In genomic region chr19:14056741-14057356, GRCh38 we compare ENCODE assay signal across 10 cellular contexts. TPM values are rescaled to one million over a fixed set of nuclear protein-coding genes. Genes with fewer than 3 reads are reported as not detected.
DNase-seq lines count a peak whose midpoint lies in the region; ATAC-seq and TF ChIP-seq lines count a peak whose summit lies in the region.
"Had no signal": no experiment of that assay in that cellular context is flagged by ENCODE, and none has a peak within 500 bp of the region (broad histone marks: within the 10 kb centered on the region; RNA-seq: fewer than 3 reads in every experiment).

No MANE protein-coding gene starts in this region.

- H3K27ac Mint-ChIP-seq in central memory CD8-positive, alpha-beta T cell (ENCODE audit: low read depth) = no peak overlapping the region
- peak overlapping the region in 1 of 10 donors; percentile 68 for H3K27ac Mint-ChIP-seq in naive thymus-derived CD8-positive, alpha-beta T cell

- H3K36me3 ChIP-seq in A673 (ENCODE audit: insufficient read depth, low read length, poor library complexity, severe bottlenecking) = no peaks in the 10 kb centered on the region

- POLR2A ChIA-PET in A673 (lab: Charles Lee; ENCODE audit: low non-redundant PET) = interaction anchor here (0.7 kb wide), 1 partner anchor 13 kb away, joined by 3 read pairs; no protein-coding TSS in a partner anchor
- POLR2A ChIA-PET in naive thymus-derived CD8-positive, alpha-beta T cell (lab: Charles Lee) = interaction anchor here (0.8 to 1.1 kb wide), 2 partner anchors 12 to 26 kb away, joined by 3 to 4 read pairs; partner anchors contain the start of gene IL27RA

- peak overlapping the region; percentile 54 for H3K4me3 ChIP-seq in A673 (ENCODE audit: low read depth, low read length, poor library complexity, severe bottlenecking)

- H3K27ac ChIP-seq in A673 (ENCODE audit: low read depth, low read length, poor library complexity, severe bottlenecking) = peak overlapping the region; percentile 37

- DNase-seq in A673 (ENCODE audit: low spot score) = no peak
- peak; percentile 33 for DNase-seq in GM20000 (ENCODE audit: low spot score)
- DNase-seq in central memory CD8-positive, alpha-beta T cell (ENCODE audit: low spot score in 2 of 2) = no peak
- DNase-seq in naive thymus-derived CD8-positive, alpha-beta T cell = no peak
- no peak for DNase-seq in head of caudate nucleus
- no peak for DNase-seq in NCI-H1436 treated with DMSO at 0.1 percent for 48 hours (lab: John Stamatoyannopoulos, UW)
- DNase-seq: SIG-M5 had no signal

- intact Hi-C loops in A673 (cut with micrococcal nuclease; ENCODE audit: unreplicated experiment) = no loop called here
- intact Hi-C loops in head of caudate nucleus (cut with DNase I) = no loop called here

- no peaks in the 10 kb centered on the region for H3K9me3 ChIP-seq in A673 (ENCODE audit: low read depth, low read length, poor library complexity, severe bottlenecking)

- BruUV-seq in A673 (replicated peaks; lab: Mats Ljungman, UMichigan) = no TSS peak

- H3K9me3 Mint-ChIP-seq in central memory CD8-positive, alpha-beta T cell = no peaks in the 10 kb centered on the region
- peaks cover 0 to 2% (median 0%) of the 10 kb centered on the region in 9 donors for H3K9me3 Mint-ChIP-seq in naive thymus-derived CD8-positive, alpha-beta T cell

- no peak for TF ChIP-seq CTCF in A673 (conservative IDR thresholded peaks at IDR 0.05; ENCODE audit: low read depth, low read length)
- TF ChIP-seq CTCF in GM20000 (IDR thresholded peaks at IDR 0.05; ENCODE audit: extremely low read depth, missing control alignments) = no peak

- peaks cover 27% of the 10 kb centered on the region for H3K4me1 Mint-ChIP-seq in central memory CD8-positive, alpha-beta T cell
- peaks cover 10 to 28% (median 20%) of the 10 kb centered on the region in 4 donors for H3K4me1 Mint-ChIP-seq in naive thymus-derived CD8-positive, alpha-beta T cell

- H3K27me3 Mint-ChIP-seq in central memory CD8-positive, alpha-beta T cell = peaks cover 42% of the 10 kb centered on the region
- peaks cover 18 to 43% (median 24%) of the 10 kb centered on the region in 5 donors for H3K27me3 Mint-ChIP-seq in naive thymus-derived CD8-positive, alpha-beta T cell

- peak overlapping the region; percentile 45 for H3K4me3 Mint-ChIP-seq in central memory CD8-positive, alpha-beta T cell
- peak overlapping the region; percentile 14 to 69 (median 51) for H3K4me3 Mint-ChIP-seq in naive thymus-derived CD8-positive, alpha-beta T cell

- ATAC-seq in central memory CD8-positive, alpha-beta T cell (replicated peaks; ENCODE audit: extremely low read depth, poor library complexity, severe bottlenecking) = no peak
- no peak for ATAC-seq in naive thymus-derived CD8-positive, alpha-beta T cell
- ATAC-seq in GM18873 (IDR thresholded peaks at IDR 0.05; ENCODE audit: low FRiP score, unreplicated experiment) (no peak), HG03039 (IDR thresholded peaks at IDR 0.05; ENCODE audit: unreplicated experiment) (no peak)

- H3K4me1 ChIP-seq in A673 (ENCODE audit: insufficient read depth, low read length, poor library complexity, severe bottlenecking) = peaks cover 12% of the 10 kb centered on the region

- CTCF ChIA-PET in A673 (lab: Charles Lee) = interaction anchor here (0.6 to 1.3 kb wide), 3 partner anchors 10 to 255 kb away, joined by 4 to 9 read pairs (median 4); no protein-coding TSS in a partner anchor

- no peaks in the 10 kb centered on the region for H3K27me3 ChIP-seq in A673 (replicated peaks; ENCODE audit: insufficient read depth, low read depth, low read length, poor library complexity)

- peaks cover 13% of the 10 kb centered on the region for H3K36me3 Mint-ChIP-seq in central memory CD8-positive, alpha-beta T cell (ENCODE audit: insufficient read depth)
- peaks cover 0 to 27% (median 12%) of the 10 kb centered on the region in 3 donors for H3K36me3 Mint-ChIP-seq in naive thymus-derived CD8-positive, alpha-beta T cell

RNA-seq across cellular contexts. Expression of gene PALM3, which starts 5.0 kb away (rescaled TPM):
- 18.5 and 21.8 TPM in 2 replicates for total RNA-seq in A673 (2021)
- not detected for total RNA-seq in naive thymus-derived CD8-positive, alpha-beta T cell
- polyA plus RNA-seq in naive thymus-derived CD8-positive, alpha-beta T cell = under 1 TPM in 1 of 3 donors, not detected in 2; 0.13 TPM

RNA-seq across cellular contexts. Expression of gene MISP3, which starts 15.7 kb away (rescaled TPM):
- total RNA-seq in A673 (2021) = 0.26 and 0.61 TPM in 2 replicates
- total RNA-seq in naive thymus-derived CD8-positive, alpha-beta T cell = under 1 TPM; 0.44 to 0.99 TPM
- 1 to 10 TPM in 1 of 3 donors, under 1 TPM in 2; 0.36 to 1.4 (median 0.59) TPM for polyA plus RNA-seq in naive thymus-derived CD8-positive, alpha-beta T cell

RNA-seq across cellular contexts. Expression of gene IL27RA, which starts 25.3 kb away (rescaled TPM):
- total RNA-seq in A673 (2021) = 5.4 and 6.0 TPM in 2 replicates
- total RNA-seq in naive thymus-derived CD8-positive, alpha-beta T cell = 10 to 100 TPM; 54.2 to 54.7 TPM
- polyA plus RNA-seq in naive thymus-derived CD8-positive, alpha-beta T cell = 10 to 100 TPM; 54.5 to 91.2 (median 83.9) TPM

RNA-seq across cellular contexts. Expression of gene C19orf67, which starts 28.7 kb away (rescaled TPM):
- total RNA-seq in A673 (2021) = not detected in 2 replicates
- under 1 TPM in 1 of 2 experiments, not detected in 1; 0.85 TPM for total RNA-seq in naive thymus-derived CD8-positive, alpha-beta T cell
- not detected for polyA plus RNA-seq in naive thymus-derived CD8-positive, alpha-beta T cell
- total RNA-seq: G401 had no signal

RNA-seq across cellular contexts. Expression of gene RLN3, which starts 28.9 kb away (rescaled TPM):
- total RNA-seq in A673 (2021) = not detected in 2 replicates
- not detected for total RNA-seq in naive thymus-derived CD8-positive, alpha-beta T cell
- polyA plus RNA-seq in naive thymus-derived CD8-positive, alpha-beta T cell = under 1 TPM in 1 of 3 donors, not detected in 2; 0.50 TPM
- total RNA-seq: G401 had no signal

Comparison
In these comparisons a context has a peak if more than half of its experiments do, and no peak if none do; other contexts are left out.
1. RNA of gene PALM3, which starts 5.0 kb away (total RNA-seq): 18.5 to 21.8 TPM in A673; not detected in naive thymus-derived CD8-positive, alpha-beta T cell; every median in the first group is over 10 times any median in the second.